ENCODE assay signal across 12 cellular contexts in genomic region chr1:170153417-170153816, GRCh38. TPM values are rescaled to one million over a fixed set of nuclear protein-coding genes. Genes with fewer than 3 reads are reported as not detected.
"Had no signal": no experiment of that assay in that cellular context is flagged by ENCODE, and none has a peak within 500 bp of the region (broad histone marks: within the 10 kb centered on the region; RNA-seq: fewer than 3 reads in every experiment).

No MANE protein-coding gene starts in this region.

- H3K4me2 ChIP-seq: GM23338 had no signal

- DNase-seq: GM23248, GOT3, H7, H9, HCEC 1CT, HFFc6 had no signal

- H2AFZ ChIP-seq: GM23248, GM23338 had no signal

- H3K27ac ChIP-seq: GM23248 had no signal

- ATAC-seq: GM23338, HCT116 had no signal

- H3K4me3 ChIP-seq: GM23248, GM23338, HAP-1 had no signal

- FAIRE-seq: H1, H54 had no signal

- H3K36me3 ChIP-seq: HAP-1 had no signal

- H3K9ac ChIP-seq: GM23248 had no signal

- H3K9me3 ChIP-seq: HAP-1 had no signal

RNA-seq across cellular contexts. Expression of gene NTMT2, which starts 7.7 kb away (rescaled TPM):
- total RNA-seq: GM23248, GM23338, H1, H4, HFFc6 had no signal
- polyA plus RNA-seq: GM23248 had no signal
